Comparison of ENCODE assay signal across 13 cellular contexts in genomic region chr18:55452123-55452611, GRCh38.
DNase-seq lines count a peak whose midpoint lies in the region; ATAC-seq, FAIRE-seq and TF ChIP-seq lines count a peak whose summit lies in the region.
"Had no signal": no experiment of that assay in that cellular context is flagged by ENCODE, and none has a peak within 500 bp of the region (broad histone marks: within the 10 kb centered on the region; RNA-seq: fewer than 3 reads in every experiment).

No MANE protein-coding gene starts in this region.

- peaks cover 15% of the 10 kb centered on the region for H3K4me1 Mint-ChIP-seq in stimulated activated memory B cell treated with anti-CD40 and anti-IgM and Interleukin-4, amounts not matched to agents 10 μg/mL and 1 μg/mL and 100 μg/mL, for 72 hours
- H3K4me1 Mint-ChIP-seq: CD8-positive, alpha-beta memory T cell had no signal

- H3K27ac Mint-ChIP-seq in stimulated activated memory B cell treated with anti-CD40 and anti-IgM and Interleukin-4, amounts not matched to agents 10 μg/mL and 1 μg/mL and 100 μg/mL, for 72 hours, result peak overlapping the region; percentile 39
- H3K27ac Mint-ChIP-seq: CD8-positive, alpha-beta memory T cell; progenitor cell of endocrine pancreas; T-helper 2 cell treated with Interferon-gamma antibody and Interleukin-4, amounts not matched to agents 5 μg/mL and 100 μg/mL, for 36 hours had no signal

- H3K4me3 ChIP-seq in IMR-90 (ENCODE audit: insufficient read depth, low read depth, low read length) (no peak overlapping the region), astrocyte of the cerebellum (ENCODE audit: low read depth, low read length) (no peak overlapping the region), gastroesophageal sphincter (no peak overlapping the region), HepG2 (replicated peaks in 1 of 3; ENCODE audit: insufficient read depth in 1 of 3, low read depth in 2 of 3, low read length in 3 of 3) (no peak overlapping the region)

- no peak overlapping the region for H3K9ac ChIP-seq in IMR-90 (ENCODE audit: low read depth, low read length)
- H3K9ac ChIP-seq in HepG2 (ENCODE audit: insufficient read depth, low read depth, low read length), result no peak overlapping the region

- BruUV-seq in IMR-90 (replicated peaks; lab: Mats Ljungman, UMichigan) (no TSS peak), HepG2 (replicated peaks; lab: Mats Ljungman, UMichigan) (no TSS peak)

- H4K8ac ChIP-seq in IMR-90 (ENCODE audit: low read depth in 2 of 2, low read length in 2 of 2), result no peak overlapping the region

- H3K18ac ChIP-seq in IMR-90 (ENCODE audit: low read depth, low read length), result no peak overlapping the region

- 100% methylated on average over 1 of the region's 1 CpG; no CpG with 5 or more reads in 1 of the 2 experiments for WGBS in IMR-90 (ENCODE audit: extremely low coverage in 2 of 2, insufficient read length in 1 of 2), 2 experiments
- no CpG with 5 or more reads among the region's 1 CpG for WGBS in gastroesophageal sphincter (ENCODE audit: low coverage in 1 of 2), 2 donors
- no CpG with 5 or more reads among the region's 1 CpG for WGBS in HepG2 (ENCODE audit: low lambda C conversion rate)

- H3K9me3 ChIP-seq in IMR-90 (ENCODE audit: control insufficient read depth, insufficient read depth, low read length) (no peaks in the 10 kb centered on the region), gastroesophageal sphincter (no peaks in the 10 kb centered on the region), HepG2 (ENCODE audit: low read length) (no peaks in the 10 kb centered on the region)

- no peak overlapping the region for H3K4me3 Mint-ChIP-seq in stimulated activated memory B cell treated with anti-CD40 and anti-IgM and Interleukin-4, amounts not matched to agents 10 μg/mL and 1 μg/mL and 100 μg/mL, for 72 hours
- H3K4me3 Mint-ChIP-seq: CD8-positive, alpha-beta memory T cell; T-helper 2 cell treated with Interferon-gamma antibody and Interleukin-4, amounts not matched to agents 5 μg/mL and 100 μg/mL, for 36 hours had no signal

- no peak overlapping the region for H3K27ac ChIP-seq in IMR-90 (ENCODE audit: insufficient read depth, low read length)
- H3K27ac ChIP-seq in gastroesophageal sphincter, result peak overlapping the region in 2 of 4 donors; percentile 31 to 35
- no peak overlapping the region for H3K27ac ChIP-seq in HepG2 (ENCODE audit: extremely low read length, insufficient read depth, low read length)

- no peak for FAIRE-seq in HepG2 (lab: Jason Lieb, UNC)

- H3K9me3 Mint-ChIP-seq in stimulated activated memory B cell treated with anti-CD40 and anti-IgM and Interleukin-4, amounts not matched to agents 10 μg/mL and 1 μg/mL and 100 μg/mL, for 72 hours, result no peaks in the 10 kb centered on the region
- H3K9me3 Mint-ChIP-seq: T-helper 2 cell treated with Interferon-gamma antibody and Interleukin-4, amounts not matched to agents 5 μg/mL and 100 μg/mL, for 36 hours had no signal

- no peaks in the 10 kb centered on the region for H3K36me3 Mint-ChIP-seq in stimulated activated memory B cell treated with anti-CD40 and anti-IgM and Interleukin-4, amounts not matched to agents 10 μg/mL and 1 μg/mL and 100 μg/mL, for 72 hours
- H3K36me3 Mint-ChIP-seq: CD8-positive, alpha-beta memory T cell had no signal

- POLR2A ChIA-PET in IMR-90 (lab: Charles Lee; ENCODE audit: unreplicated experiment), result no interaction called here
- POLR2A ChIA-PET in HepG2 (lab: Yijun Ruan, JAX), result no interaction called here

- H3K9me1 ChIP-seq in IMR-90 (ENCODE audit: insufficient read depth, low read length), result peaks cover 3% of the 10 kb centered on the region; the same call in 1 of the 2 replicates

- no peak overlapping the region for H2BK15ac ChIP-seq in IMR-90 (ENCODE audit: low read depth, low read length)

- no peak for TF ChIP-seq EP300 in gastroesophageal sphincter (IDR thresholded peaks at IDR 0.05)
- no peak for TF ChIP-seq EP300 in HepG2 (IDR thresholded peaks at IDR 0.05; ENCODE audit: low read depth in 2 of 2, low read length in 2 of 2)
- TF ChIP-seq EP300 in HepG2 (CRISPR knock-in tag; IDR thresholded peaks at IDR 0.05; ENCODE audit: borderline replicate concordance), result no peak

- H4K20me1 ChIP-seq in IMR-90 (ENCODE audit: insufficient read depth, low read length) (peaks cover 15% of the 10 kb centered on the region; the same call in 1 of the 2 replicates), HepG2 (ENCODE audit: insufficient read depth, low read length) (no peaks in the 10 kb centered on the region)

- H4K91ac ChIP-seq in IMR-90 (ENCODE audit: insufficient read depth, low read depth, low read length), result no peak overlapping the region

- no peaks in the 10 kb centered on the region for H3K79me2 ChIP-seq in HepG2 (ENCODE audit: insufficient read depth, low read length)

- no peak for TF ChIP-seq CTCF in IMR-90 (conservative IDR thresholded peaks at IDR 0.05; ENCODE audit: low read depth, low read length)
- no peak for TF ChIP-seq CTCF in astrocyte of the cerebellum (IDR thresholded peaks at IDR 0.05; ENCODE audit: low read depth, low read length, missing control alignments)
- no peak for TF ChIP-seq CTCF in gastroesophageal sphincter (IDR thresholded peaks at IDR 0.05)
- no peak for TF ChIP-seq CTCF in HepG2 (CRISPR knock-in tag; IDR thresholded peaks at IDR 0.05)

- intact Hi-C loops in IMR-90 (cut with micrococcal nuclease) (no loop called here), HepG2 (cut with micrococcal nuclease; ENCODE audit: unreplicated experiment) (no loop called here)

- in situ Hi-C loops in IMR-90 (cut with MboI; ENCODE audit: low sequenced_read_pairs), result no loop called here
- in situ Hi-C loops in astrocyte of the cerebellum (cut with HindIII; ENCODE audit: low sequenced_read_pairs), result no loop called here
- in situ Hi-C loops in HepG2 (cut with HindIII; ENCODE audit: extremely low pct_ligation_motif_present, low pct_unique_long_range_greater_than_20kb), result no loop called here

- 0 out of 2 replicates have a peak overlapping the region, but pooled peaks have one; percentile 34 for H3K23ac ChIP-seq in IMR-90 (ENCODE audit: low read depth, low read length)

- no peaks in the 10 kb centered on the region for H3K27me3 Mint-ChIP-seq in stimulated activated memory B cell treated with anti-CD40 and anti-IgM and Interleukin-4, amounts not matched to agents 10 μg/mL and 1 μg/mL and 100 μg/mL, for 72 hours
- H3K27me3 Mint-ChIP-seq: progenitor cell of endocrine pancreas had no signal

- no peak overlapping the region for H3K56ac ChIP-seq in IMR-90 (ENCODE audit: extremely low read depth, insufficient read depth, low read length)

- H3K4me2 ChIP-seq in IMR-90 (ENCODE audit: low read depth, low read length) (no peak overlapping the region), HepG2 (ENCODE audit: low read depth, low read length) (no peak overlapping the region)

- H2BK20ac ChIP-seq in IMR-90 (ENCODE audit: low read depth, low read length), result no peak overlapping the region

- CTCF ChIA-PET in IMR-90 (lab: Yijun Ruan, JAX) (interaction anchor here (2.4 kb wide), 1 partner anchor 10 kb away, joined by 8 read pairs; no protein-coding TSS in a partner anchor), HepG2 (lab: Yijun Ruan, JAX; ENCODE audit: low intra/inter-chr PET ratio, low total read pairs) (no interaction called here)

- ATAC-seq in IMR-90 (ENCODE audit: low read depth), result no peak
- ATAC-seq in gastroesophageal sphincter, result peak; percentile 62
- no peak for ATAC-seq in stimulated activated memory B cell treated with anti-CD40 and anti-IgM and Interleukin-4, amounts not matched to agents 10 μg/mL and 1 μg/mL and 100 μg/mL, for 72 hours
- no peak for ATAC-seq in HG03439 (IDR thresholded peaks at IDR 0.05; ENCODE audit: unreplicated experiment)
- no peak for ATAC-seq in HepG2
- no peak for ATAC-seq in GM21717 (IDR thresholded peaks at IDR 0.05; ENCODE audit: unreplicated experiment)

- dilution Hi-C loops in IMR-90 (cut with HindIII; ENCODE audit: low sequenced_read_pairs, unreplicated experiment), result no loop called here

- TF ChIP-seq RAD21 in IMR-90 (IDR thresholded peaks at IDR 0.05; ENCODE audit: low read length) (no peak), HepG2 (CRISPR knock-in tag; IDR thresholded peaks at IDR 0.05) (no peak)

- peaks cover 43 to 80% of the 10 kb centered on the region in 2 experiments for H3K79me1 ChIP-seq in IMR-90 (ENCODE audit: low read depth in 1 of 2, low read length in 2 of 2)

- no peak overlapping the region for H3K4ac ChIP-seq in IMR-90 (ENCODE audit: low read depth, low read length)

- H4K5ac ChIP-seq in IMR-90 (ENCODE audit: low read depth, low read length), result no peak overlapping the region

- H2BK5ac ChIP-seq in IMR-90 (ENCODE audit: low read depth, low read length, poor library complexity, severe bottlenecking), result no peak overlapping the region

- no peak overlapping the region for H3K14ac ChIP-seq in IMR-90 (replicated peaks; ENCODE audit: low read depth, low read length)

- H3K27me3 ChIP-seq in IMR-90 (ENCODE audit: control insufficient read depth, insufficient read depth, low read length) (no peaks in the 10 kb centered on the region), gastroesophageal sphincter (no peaks in the 10 kb centered on the region), HepG2 (ENCODE audit: control insufficient read depth in 1 of 2, insufficient read depth in 2 of 2, low read length in 2 of 2) (no peaks in the 10 kb centered on the region)

- H2BK120ac ChIP-seq in IMR-90 (ENCODE audit: low read depth, low read length), result no peak overlapping the region

- H2AK9ac ChIP-seq in IMR-90 (replicated peaks; ENCODE audit: low read depth, low read length, poor library complexity), result no peak overlapping the region

- H2AFZ ChIP-seq in IMR-90 (replicated peaks; ENCODE audit: low read length, poor library complexity) (no peak overlapping the region), HepG2 (ENCODE audit: low read length) (no peak overlapping the region)

- TF ChIP-seq POLR2A in IMR-90 (IDR thresholded peaks at IDR 0.05; ENCODE audit: low read depth, low read length), result no peak
- TF ChIP-seq POLR2A in gastroesophageal sphincter (IDR thresholded peaks at IDR 0.05), result no peak
- no peak for TF ChIP-seq POLR2A in HepG2 (IDR thresholded peaks at IDR 0.05; ENCODE audit: insufficient read depth in 1 of 2, low read depth in 2 of 2, low read length in 2 of 2)

- no peaks in the 10 kb centered on the region for H3K4me1 ChIP-seq in IMR-90 (ENCODE audit: control insufficient read depth, insufficient read depth, low read length)
- peaks cover 0 to 17% (median 0%) of the 10 kb centered on the region in 3 donors for H3K4me1 ChIP-seq in gastroesophageal sphincter
- H3K4me1 ChIP-seq in HepG2 (ENCODE audit: insufficient read depth, low read length), result no peaks in the 10 kb centered on the region

- DNase-seq in IMR-90 (no peak), astrocyte of the cerebellum (ENCODE audit: low read depth) (peak; percentile 13), HepG2 (ENCODE audit: low spot score) (no peak), DMS79 (lab: John Stamatoyannopoulos, UW) (no peak)
- DNase-seq: CD8-positive, alpha-beta memory T cell; dermis blood vessel endothelial cell; NCI-H1417 had no signal

- no peak overlapping the region; the same call in 1 of the 2 replicates for H2AK5ac ChIP-seq in IMR-90 (ENCODE audit: low read depth, low read length)

- H3K36me3 ChIP-seq in IMR-90 (ENCODE audit: control insufficient read depth, insufficient read depth, low read length) (peaks cover 2% of the 10 kb centered on the region; the same call in 1 of the 2 replicates), gastroesophageal sphincter (no peaks in the 10 kb centered on the region), HepG2 (replicated peaks in 1 of 2; ENCODE audit: control insufficient read depth in 1 of 2, insufficient read depth in 2 of 2, low read length in 2 of 2) (no peaks in the 10 kb centered on the region)
